Comparison of ENCODE assay signal across 20 cellular contexts in the genomic region with DNA sequence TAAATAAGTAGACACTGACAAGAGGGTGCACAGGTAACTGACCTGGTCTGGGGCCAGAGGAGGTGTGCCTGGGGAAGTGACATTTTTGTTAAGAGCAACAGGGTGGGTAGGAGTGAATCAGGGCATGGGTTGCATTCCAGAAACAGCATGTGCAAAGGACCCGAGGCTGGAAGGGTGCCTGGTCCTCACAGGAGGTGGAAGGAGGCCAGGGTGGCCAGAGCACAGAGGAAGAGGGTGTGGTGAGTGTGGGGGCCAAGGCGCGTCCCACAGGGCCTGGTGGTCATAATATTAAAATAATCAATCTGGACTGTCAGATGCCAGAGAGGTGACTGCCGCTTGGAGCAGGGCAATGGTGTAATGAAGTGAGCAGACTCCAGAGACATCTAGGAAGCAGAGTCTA. TPM values are rescaled to one million over a fixed set of nuclear protein-coding genes. Genes with fewer than 3 reads are reported as not detected.
DNase-seq lines count a peak whose midpoint lies in the region; ATAC-seq and TF ChIP-seq lines count a peak whose summit lies in the region.
"Had no signal": no experiment of that assay in that cellular context is flagged by ENCODE, and none has a peak within 500 bp of the region (broad histone marks: within the 10 kb centered on the region; RNA-seq: fewer than 3 reads in every experiment).

No MANE protein-coding gene starts in this region.

- H3K27me3 ChIP-seq in GM23338 (ENCODE audit: insufficient read depth) (no peaks in the 10 kb centered on the region), ovary (no peaks in the 10 kb centered on the region)
- H3K27me3 ChIP-seq in effector memory CD4-positive, alpha-beta T cell (replicated peaks; ENCODE audit: control insufficient read depth, insufficient read depth, low read length, poor library complexity, severe bottlenecking) = peaks cover 9% of the 10 kb centered on the region

- peaks cover 19% of the 10 kb centered on the region for H3F3A ChIP-seq in GM23338 (replicated peaks; ENCODE audit: low read depth)

- H3K4me1 Mint-ChIP-seq in GM23338 (peaks cover 59% of the 10 kb centered on the region), WTC11 (peaks cover 55% of the 10 kb centered on the region)

- H3K4me3 ChIP-seq in GM23338 = no peak overlapping the region
- H3K4me3 ChIP-seq in ovary = no peak overlapping the region
- H3K4me3 ChIP-seq in effector memory CD4-positive, alpha-beta T cell (ENCODE audit: insufficient read depth, low read depth, low read length, poor library complexity, severe bottlenecking) = no peak overlapping the region

- H3K9me2 ChIP-seq in GM23338 (ENCODE audit: insufficient read depth) = no peaks in the 10 kb centered on the region

- TF ChIP-seq CTCF in GM23338 (conservative IDR thresholded peaks at IDR 0.05; ENCODE audit: low read depth in 2 of 2) = no peak
- no peak for TF ChIP-seq CTCF in WTC11 (IDR thresholded peaks at IDR 0.05)
- no peak for TF ChIP-seq CTCF in ovary (IDR thresholded peaks at IDR 0.05)

- no peaks in the 10 kb centered on the region for H3K9me3 ChIP-seq in ovary
- no peaks in the 10 kb centered on the region for H3K9me3 ChIP-seq in effector memory CD4-positive, alpha-beta T cell (ENCODE audit: control insufficient read depth, low read length)

- no peak for TF ChIP-seq POLR2A in ovary (IDR thresholded peaks at IDR 0.05)

- peaks cover 78% of the 10 kb centered on the region for H3K79me2 ChIP-seq in GM23338 (replicated peaks; ENCODE audit: insufficient read depth)

- CTCF ChIA-PET in WTC11 (lab: Charles Lee) = interaction anchor here (1.4 to 4.3 kb wide), 7 partner anchors 9 to 116 kb away, joined by 5 to 44 read pairs (median 13); no protein-coding TSS in a partner anchor

- peaks cover 31% of the 10 kb centered on the region for H3K36me3 Mint-ChIP-seq in GM23338 (ENCODE audit: low read depth)
- 0 out of 2 replicates have a peak, but pooled peaks cover 2% of the 10 kb centered on the region for H3K36me3 Mint-ChIP-seq in WTC11

- H3K4me1 ChIP-seq in GM23338 (ENCODE audit: insufficient read depth) = peaks cover 60% of the 10 kb centered on the region
- H3K4me1 ChIP-seq in ovary (ENCODE audit: insufficient read depth) = no peaks in the 10 kb centered on the region
- H3K4me1 ChIP-seq in effector memory CD4-positive, alpha-beta T cell (ENCODE audit: control insufficient read depth, insufficient read depth, low read length, poor library complexity, severe bottlenecking) = peaks cover 4% of the 10 kb centered on the region

- DNase-seq in GM23338 (ENCODE audit: low spot score) = no peak
- no peak for DNase-seq in WTC11 (ENCODE audit: low spot score)
- peak; percentile 62 for DNase-seq in left ventricle myocardium superior
- DNase-seq in DMS79 (lab: John Stamatoyannopoulos, UW) = no peak
- DNase-seq in NCI-H1694 (lab: John Stamatoyannopoulos, UW) = no peak
- no peak for DNase-seq in ovary
- no peak for DNase-seq in effector memory CD4-positive, alpha-beta T cell
- DNase-seq: DMS 273 treated with DMSO at 0.1 percent for 48 hours; foreskin melanocyte; NCI-H1048; NCI-H2171 treated with DMSO at 0.1 percent for 48 hours; SHP77 treated with DMSO at 0.1 percent for 48 hours; stimulated activated CD4-positive, alpha-beta T cell treated with anti-CD3 and anti-CD28 coated beads, Interleukin-1b, Interleukin-23, amount 100 ng/mL, for 48 hours; T-helper 17 cell had no signal

- no peak for TF ChIP-seq EP300 in ovary (IDR thresholded peaks at IDR 0.05)

- no peak for ATAC-seq in GM23338
- ATAC-seq in WTC11 = no peak
- peak; percentile 24 for ATAC-seq in left ventricle myocardium superior
- ATAC-seq: activated CD4-positive, CD25-positive, alpha-beta regulatory T cell treated with anti-CD3 and anti-CD28 coated beads, Interleukin-2, amount 50 U/mL, for 24 hours; T-helper 17 cell had no signal

- no peaks in the 10 kb centered on the region; the same call in 2 of the 3 replicates for H3K9me3 Mint-ChIP-seq in GM23338
- no peaks in the 10 kb centered on the region for H3K9me3 Mint-ChIP-seq in WTC11
- H3K9me3 Mint-ChIP-seq: activated T-helper 2 cell treated with anti-CD3 and anti-CD28 coated beads, Interferon-gamma antibody, Interleukin-2, Interleukin-4, amounts not matched to agents 10 μg/mL and 5 μg/mL and 100 μg/mL, durations not matched to agents 14 hours and 24 hours and 36 hours; IgD-negative memory B cell; neural crest cell had no signal

- no peaks in the 10 kb centered on the region; the same call in 1 of the 2 replicates for H3K36me3 ChIP-seq in GM23338 (ENCODE audit: insufficient read depth)
- H3K36me3 ChIP-seq in ovary = no peaks in the 10 kb centered on the region
- H3K36me3 ChIP-seq in effector memory CD4-positive, alpha-beta T cell (ENCODE audit: control insufficient read depth, insufficient read depth, low read length) = no peaks in the 10 kb centered on the region

- intact Hi-C loops in left ventricle myocardium superior (cut with micrococcal nuclease) (no loop called here), ovary (cut with DNase I) (loop anchor here in 1 of 4 donors (5.0 kb wide), 1 partner anchor 35 kb away; no protein-coding TSS in a partner anchor)

- POLR2A ChIA-PET in WTC11 (lab: Charles Lee) = interaction anchor here (1.1 to 2.7 kb wide), 2 partner anchors 9 to 10 kb away, joined by 3 to 28 read pairs; no protein-coding TSS in a partner anchor

- H3K27ac Mint-ChIP-seq in GM23338 (peak overlapping the region; percentile 77; the same call in 1 of the 2 replicates), WTC11 (peak overlapping the region; percentile 58)
- H3K27ac Mint-ChIP-seq: activated T-helper 2 cell treated with anti-CD3 and anti-CD28 coated beads, Interferon-gamma antibody, Interleukin-2, Interleukin-4, amounts not matched to agents 10 μg/mL and 5 μg/mL and 100 μg/mL, durations not matched to agents 14 hours and 24 hours and 36 hours; B cell; IgD-negative memory B cell; T-helper 17 cell had no signal

- H2AFZ ChIP-seq in GM23338 = no peak overlapping the region

- H3K27me3 Mint-ChIP-seq in GM23338 (ENCODE audit: insufficient read depth, low read depth, poor library complexity) = peaks cover 23% of the 10 kb centered on the region
- H3K27me3 Mint-ChIP-seq in WTC11 (ENCODE audit: low read depth) = no peaks in the 10 kb centered on the region

- H3K27ac ChIP-seq in GM23338 (ENCODE audit: low read depth) = peak overlapping the region; percentile 91; the same call in 1 of the 2 replicates
- H3K27ac ChIP-seq in temporal lobe (ENCODE audit: low read depth, low read length) = peak overlapping the region; percentile 50
- H3K27ac ChIP-seq in ovary = no peak overlapping the region
- no peak overlapping the region for H3K27ac ChIP-seq in effector memory CD4-positive, alpha-beta T cell (ENCODE audit: insufficient read depth, low read length, poor library complexity, severe bottlenecking)

- H4K20me1 ChIP-seq in GM23338 (replicated peaks; ENCODE audit: insufficient read depth) = peaks cover 4% of the 10 kb centered on the region; the same call in 1 of the 2 replicates

- 41 to 48% (median 43%) methylated on average over 4 of the region's 4 CpGs for WGBS in ovary, 3 donors

- no peak overlapping the region for H3K4me2 ChIP-seq in GM23338

- peak overlapping the region; percentile 12; the same call in 1 of the 3 replicates for H3K4me3 Mint-ChIP-seq in GM23338
- H3K4me3 Mint-ChIP-seq in WTC11 = no peak overlapping the region
- H3K4me3 Mint-ChIP-seq: B cell, neural crest cell, T-helper 17 cell had no signal

TF ChIP-seq in GM23338, 12 proteins besides CTCF, POLR2A, EP300 and RAD21 (continues in another document):
- TF ChIP-seq CREB1 (CRISPR knock-in tag; IDR thresholded peaks at IDR 0.05; ENCODE audit: low read depth) (no peak), ZNF331 (CRISPR knock-in tag; IDR thresholded peaks at IDR 0.05; ENCODE audit: low read depth) (no peak), JUNB (IDR thresholded peaks at IDR 0.05; ENCODE audit: unreplicated experiment) (no peak), STAT1 (IDR thresholded peaks at IDR 0.05; ENCODE audit: unreplicated experiment) (no peak)
- TF ChIP-seq, protein P1, sequence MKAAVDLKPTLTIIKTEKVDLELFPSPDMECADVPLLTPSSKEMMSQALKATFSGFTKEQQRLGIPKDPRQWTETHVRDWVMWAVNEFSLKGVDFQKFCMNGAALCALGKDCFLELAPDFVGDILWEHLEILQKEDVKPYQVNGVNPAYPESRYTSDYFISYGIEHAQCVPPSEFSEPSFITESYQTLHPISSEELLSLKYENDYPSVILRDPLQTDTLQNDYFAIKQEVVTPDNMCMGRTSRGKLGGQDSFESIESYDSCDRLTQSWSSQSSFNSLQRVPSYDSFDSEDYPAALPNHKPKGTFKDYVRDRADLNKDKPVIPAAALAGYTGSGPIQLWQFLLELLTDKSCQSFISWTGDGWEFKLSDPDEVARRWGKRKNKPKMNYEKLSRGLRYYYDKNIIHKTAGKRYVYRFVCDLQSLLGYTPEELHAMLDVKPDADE (IDR thresholded peaks at IDR 0.05) = no peak

TF ChIP-seq in WTC11, 78 proteins besides CTCF, POLR2A, EP300 and RAD21:
- TF ChIP-seq CREM (CRISPR knock-in tag; IDR thresholded peaks at IDR 0.05) = no peak
- TF ChIP-seq GTF2I (CRISPR knock-in tag; conservative IDR thresholded peaks at IDR 0.05) = no peak
- no peak for TF ChIP-seq TEAD4 (CRISPR knock-in tag; IDR thresholded peaks at IDR 0.05)
- no peak for TF ChIP-seq ZNF423 (CRISPR knock-in tag; IDR thresholded peaks at IDR 0.05)
- TF ChIP-seq SMAD3 (CRISPR knock-in tag; IDR thresholded peaks at IDR 0.05; ENCODE audit: borderline replicate concordance) = no peak
- TF ChIP-seq, protein P2, sequence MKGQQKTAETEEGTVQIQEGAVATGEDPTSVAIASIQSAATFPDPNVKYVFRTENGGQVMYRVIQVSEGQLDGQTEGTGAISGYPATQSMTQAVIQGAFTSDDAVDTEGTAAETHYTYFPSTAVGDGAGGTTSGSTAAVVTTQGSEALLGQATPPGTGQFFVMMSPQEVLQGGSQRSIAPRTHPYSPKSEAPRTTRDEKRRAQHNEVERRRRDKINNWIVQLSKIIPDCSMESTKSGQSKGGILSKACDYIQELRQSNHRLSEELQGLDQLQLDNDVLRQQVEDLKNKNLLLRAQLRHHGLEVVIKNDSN (CRISPR knock-in tag; IDR thresholded peaks at IDR 0.05) = no peak
- TF ChIP-seq NR1H2 (CRISPR knock-in tag; IDR thresholded peaks at IDR 0.05) = no peak
TF ChIP-seq in WTC11: peak in this region for 0.

RNA-seq across cellular contexts. Expression of a gene that starts 14.3 kb away (rescaled TPM):
- 116 and 150 TPM in 2 replicates for total RNA-seq in GM23338 (2014; rRNA removed; shearing (Covaris generic))
- 21.4 and 24.1 TPM in 2 replicates for polyA plus RNA-seq in GM23338 (2016; fragmentation: Nextera tagmentation; extraction: Ambion mirVana)
- total RNA-seq in WTC11 (2021) = 49.1 to 66.0 TPM (median 56.6 TPM) in 3 replicates
- total RNA-seq in left ventricle myocardium superior = 70.3 TPM
- 82.4 TPM for total RNA-seq in temporal lobe
- total RNA-seq in ovary = 10 to 100 TPM; 13.7 to 76.4 (median 48.9) TPM
- 10 to 100 TPM; 23.5 to 25.8 TPM for polyA plus RNA-seq in ovary
- polyA plus RNA-seq: IgD-negative memory B cell had no signal

Comparison
In these comparisons a context has a peak if more than half of its experiments do, and no peak if none do; other contexts are left out.
1. H3K27ac ChIP-seq: peak in GM23338 (single experiment) and temporal lobe (single experiment); none in ovary (0 of 2) and effector memory CD4-positive, alpha-beta T cell (single experiment).